In the genomic region with DNA sequence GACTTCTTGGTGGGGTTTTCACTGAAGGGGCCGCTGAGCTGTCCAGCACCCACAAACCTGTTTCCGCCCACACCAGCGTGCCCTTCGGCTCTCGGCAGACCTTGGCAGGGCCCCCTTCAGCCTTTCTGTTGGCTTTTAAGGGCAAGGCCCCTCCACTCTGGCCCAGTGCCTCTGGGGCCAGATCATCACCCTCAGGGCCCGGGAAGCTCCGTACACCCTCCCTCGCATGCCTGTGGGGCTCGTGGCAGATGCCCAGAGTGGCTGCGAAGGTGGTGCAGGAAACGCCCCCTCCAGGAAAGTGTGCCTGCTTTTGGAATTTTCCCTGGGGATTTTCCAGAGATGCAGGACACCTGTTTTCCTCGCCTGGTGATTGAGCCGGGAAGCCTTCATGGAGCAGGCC, we compare ENCODE assay signal across 1 cellular context.
TF ChIP-seq lines count a peak whose summit lies in the region.

No MANE protein-coding gene starts in this region.

TF ChIP-seq in GM23338, 12 proteins besides CTCF, POLR2A, EP300 and RAD21 (continued from another document):
- TF ChIP-seq POLR2AphosphoS5 (IDR thresholded peaks at IDR 0.05; ENCODE audit: low read depth) (no peak), EZH2phosphoT487 (IDR thresholded peaks at IDR 0.05; ENCODE audit: unreplicated experiment) (no peak)
TF ChIP-seq in GM23338: peak in this region for 0.
